In the genomic region with DNA sequence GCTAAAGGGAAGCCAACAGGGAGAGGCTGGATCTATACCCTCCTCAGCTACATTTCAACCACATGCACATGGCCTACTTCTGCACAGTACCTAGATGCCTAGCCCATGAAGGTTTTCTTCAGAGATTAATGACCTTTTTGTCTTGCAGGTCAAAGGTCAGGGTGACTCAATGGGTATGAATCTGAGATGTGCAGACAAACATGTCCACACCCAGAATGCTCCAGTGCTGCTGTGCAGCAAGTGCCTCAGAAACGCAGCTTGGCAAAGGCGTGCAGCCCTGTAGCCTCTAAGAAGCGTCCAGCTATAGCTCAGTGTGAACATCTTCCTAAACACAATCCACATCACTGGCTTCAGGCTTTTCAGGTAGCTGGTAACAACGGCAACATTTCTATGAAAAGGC, we compare ENCODE assay signal across 18 cellular contexts. TPM values are rescaled to one million over a fixed set of nuclear protein-coding genes. Genes with fewer than 3 reads are reported as not detected.
DNase-seq lines count a peak whose midpoint lies in the region; ATAC-seq and TF ChIP-seq lines count a peak whose summit lies in the region.
"Had no signal": no experiment of that assay in that cellular context is flagged by ENCODE, and none has a peak within 500 bp of the region (broad histone marks: within the 10 kb centered on the region; RNA-seq: fewer than 3 reads in every experiment).

No MANE protein-coding gene starts in this region.

- no peak for TF ChIP-seq CTCF in fibroblast of the aortic adventitia (IDR thresholded peaks at IDR 0.05; ENCODE audit: insufficient read depth, low read length)

- H3K36me3 ChIP-seq in CD8-positive, alpha-beta memory T cell (ENCODE audit: insufficient read depth, low read length): peaks cover 16% of the 10 kb centered on the region

- H3K4me3 ChIP-seq in fibroblast of the aortic adventitia (ENCODE audit: low read depth, low read length): no peak overlapping the region
- no peak overlapping the region for H3K4me3 ChIP-seq in CD8-positive, alpha-beta memory T cell (ENCODE audit: low read length)
- H3K4me3 ChIP-seq: hepatocyte, left lung, skin epidermis had no signal

- no peaks in the 10 kb centered on the region for H3K27me3 ChIP-seq in CD8-positive, alpha-beta memory T cell (ENCODE audit: insufficient read depth, low read length, poor library complexity, severe bottlenecking)
- H3K27me3 ChIP-seq: hepatocyte, left lung had no signal

- peaks cover 33% of the 10 kb centered on the region for H3K4me1 Mint-ChIP-seq in activated naive CD4-positive, alpha-beta T cell treated with anti-CD3 and anti-CD28 coated beads, Interleukin-2, amount 10 ng/mL, durations not matched to agents 7 days and 5 days
- H3K4me1 Mint-ChIP-seq in stimulated activated naive B cell treated with anti-CD40 and anti-IgM and Interleukin-4, amounts not matched to agents 10 μg/mL and 1 μg/mL and 100 μg/mL, for 72 hours: peaks cover 20 to 26% of the 10 kb centered on the region in 2 donors
- peaks cover 15 to 17% of the 10 kb centered on the region in 2 donors for H3K4me1 Mint-ChIP-seq in immature natural killer cell
- peaks cover 21 to 22% (median 21%) of the 10 kb centered on the region in 3 donors for H3K4me1 Mint-ChIP-seq in CD8-positive, alpha-beta memory T cell

- no peak overlapping the region for H3K27ac ChIP-seq in CD8-positive, alpha-beta memory T cell (ENCODE audit: low read depth, low read length)

- peaks cover 3% of the 10 kb centered on the region for H3K9me3 Mint-ChIP-seq in activated naive CD4-positive, alpha-beta T cell treated with anti-CD3 and anti-CD28 coated beads, Interleukin-2, amount 10 ng/mL, durations not matched to agents 7 days and 5 days
- H3K9me3 Mint-ChIP-seq in stimulated activated naive B cell treated with anti-CD40 and anti-IgM and Interleukin-4, amounts not matched to agents 10 μg/mL and 1 μg/mL and 100 μg/mL, for 72 hours: peaks cover 8 to 9% of the 10 kb centered on the region in 2 donors
- H3K9me3 Mint-ChIP-seq in immature natural killer cell: peaks cover 0 to 2% (median 0%) of the 10 kb centered on the region in 6 donors
- H3K9me3 Mint-ChIP-seq in CD8-positive, alpha-beta memory T cell: no peaks in the 10 kb centered on the region
- H3K9me3 Mint-ChIP-seq: activated CD8-positive, alpha-beta T cell treated with anti-CD3 and anti-CD28 coated beads for 36 hours had no signal

- no peaks in the 10 kb centered on the region for H3K27me3 Mint-ChIP-seq in activated naive CD4-positive, alpha-beta T cell treated with anti-CD3 and anti-CD28 coated beads, Interleukin-2, amount 10 ng/mL, durations not matched to agents 7 days and 5 days
- H3K27me3 Mint-ChIP-seq in stimulated activated naive B cell treated with anti-CD40 and anti-IgM and Interleukin-4, amounts not matched to agents 10 μg/mL and 1 μg/mL and 100 μg/mL, for 72 hours: no peaks in the 10 kb centered on the region
- no peaks in the 10 kb centered on the region for H3K27me3 Mint-ChIP-seq in immature natural killer cell (ENCODE audit: low read depth in 3 of 3)
- no peaks in the 10 kb centered on the region for H3K27me3 Mint-ChIP-seq in CD8-positive, alpha-beta memory T cell
- H3K27me3 Mint-ChIP-seq: activated CD8-positive, alpha-beta T cell treated with anti-CD3 and anti-CD28 coated beads for 36 hours had no signal

- ATAC-seq in stimulated activated naive B cell treated with anti-CD40 and anti-IgM and Interleukin-4, amounts not matched to agents 10 μg/mL and 1 μg/mL and 100 μg/mL, for 72 hours (replicated peaks): no peak
- ATAC-seq: activated CD8-positive, alpha-beta T cell treated with anti-CD3 and anti-CD28 coated beads for 36 hours; left lung had no signal

- peaks cover 24% of the 10 kb centered on the region for H3K36me3 Mint-ChIP-seq in activated naive CD4-positive, alpha-beta T cell treated with anti-CD3 and anti-CD28 coated beads, Interleukin-2, amount 10 ng/mL, durations not matched to agents 7 days and 5 days
- peaks cover 33 to 47% of the 10 kb centered on the region in 2 donors for H3K36me3 Mint-ChIP-seq in stimulated activated naive B cell treated with anti-CD40 and anti-IgM and Interleukin-4, amounts not matched to agents 10 μg/mL and 1 μg/mL and 100 μg/mL, for 72 hours
- peaks cover 14 to 31% (median 14%) of the 10 kb centered on the region in 3 donors for H3K36me3 Mint-ChIP-seq in immature natural killer cell
- H3K36me3 Mint-ChIP-seq in CD8-positive, alpha-beta memory T cell: peaks cover 4 to 71% (median 15%) of the 10 kb centered on the region in 3 donors

- POLR2A ChIA-PET in CD8-positive, alpha-beta memory T cell (lab: Charles Lee): no interaction called here

- H3K4me1 ChIP-seq in CD8-positive, alpha-beta memory T cell (ENCODE audit: insufficient read depth, low read length): peaks cover 10% of the 10 kb centered on the region

- peak overlapping the region; percentile 4 for H3K27ac Mint-ChIP-seq in activated naive CD4-positive, alpha-beta T cell treated with anti-CD3 and anti-CD28 coated beads, Interleukin-2, amount 10 ng/mL, durations not matched to agents 7 days and 5 days
- H3K27ac Mint-ChIP-seq in stimulated activated naive B cell treated with anti-CD40 and anti-IgM and Interleukin-4, amounts not matched to agents 10 μg/mL and 1 μg/mL and 100 μg/mL, for 72 hours: peak overlapping the region; percentile 56
- H3K27ac Mint-ChIP-seq in immature natural killer cell: no peak overlapping the region
- no peak overlapping the region for H3K27ac Mint-ChIP-seq in CD8-positive, alpha-beta memory T cell

- H3K9me3 ChIP-seq in CD8-positive, alpha-beta memory T cell (ENCODE audit: low read length): no peaks in the 10 kb centered on the region
- H3K9me3 ChIP-seq: left lung had no signal

- CTCF ChIA-PET in activated naive CD4-positive, alpha-beta T cell treated with anti-CD3 and anti-CD28 coated beads, Interleukin-2, amount 10 ng/mL, durations not matched to agents 7 days and 5 days (lab: Charles Lee): no interaction called here
- CTCF ChIA-PET in CD8-positive, alpha-beta memory T cell (lab: Charles Lee): no interaction called here

- no peak overlapping the region for H3K4me3 Mint-ChIP-seq in activated naive CD4-positive, alpha-beta T cell treated with anti-CD3 and anti-CD28 coated beads, Interleukin-2, amount 10 ng/mL, durations not matched to agents 7 days and 5 days
- no peak overlapping the region for H3K4me3 Mint-ChIP-seq in stimulated activated naive B cell treated with anti-CD40 and anti-IgM and Interleukin-4, amounts not matched to agents 10 μg/mL and 1 μg/mL and 100 μg/mL, for 72 hours
- no peak overlapping the region for H3K4me3 Mint-ChIP-seq in immature natural killer cell
- no peak overlapping the region for H3K4me3 Mint-ChIP-seq in CD8-positive, alpha-beta memory T cell
- H3K4me3 Mint-ChIP-seq: activated CD8-positive, alpha-beta T cell treated with anti-CD3 and anti-CD28 coated beads for 36 hours had no signal

- no peak for DNase-seq in activated naive CD4-positive, alpha-beta T cell treated with anti-CD3 and anti-CD28 coated beads, Interleukin-2, amount 10 ng/mL, durations not matched to agents 7 days and 5 days
- no peak for DNase-seq in activated naive CD4-positive, alpha-beta T cell (lab: John Stamatoyannopoulos, UW)
- peak; percentile 48 for DNase-seq in SW480 (ENCODE audit: low spot score)
- DNase-seq in fibroblast of the aortic adventitia (ENCODE audit: low read depth): peak; percentile 36
- no peak for DNase-seq in stimulated activated naive B cell treated with anti-CD40 and anti-IgM and Interleukin-4, amounts not matched to agents 10 μg/mL and 1 μg/mL and 100 μg/mL, for 72 hours
- no peak for DNase-seq in immature natural killer cell
- no peak for DNase-seq in CD8-positive, alpha-beta memory T cell
- DNase-seq in NCI-H1694 (lab: John Stamatoyannopoulos, UW): no peak
- DNase-seq: ACHN; activated CD8-positive, alpha-beta T cell treated with anti-CD3 and anti-CD28 coated beads for 36 hours; central memory CD4-positive, alpha-beta T cell; Kasumi-1; left lung; NCI-H2029; NCI-H748 treated with DMSO at 0.1 percent for 48 hours; SHP77 had no signal

RNA-seq across cellular contexts. Expression of a gene that starts 24.4 kb away (rescaled TPM):
- total RNA-seq in fibroblast of the aortic adventitia (ENCODE audit: low replicate concordance): 15.8 and 20.2 TPM in 2 replicates
- 1 to 10 TPM in 2 of 3 donors, under 1 TPM in 1; 0.74 to 4.2 (median 3.1) TPM for polyA plus RNA-seq in immature natural killer cell
- 1 to 10 TPM; 1.5 to 1.7 TPM for total RNA-seq in CD8-positive, alpha-beta memory T cell
- polyA plus RNA-seq in CD8-positive, alpha-beta memory T cell: 8.5 TPM

Comparison
In these comparisons a context has a peak if more than half of its experiments do, and no peak if none do; other contexts are left out.
1. DNase-seq: peak in SW480 (single experiment) and fibroblast of the aortic adventitia (single experiment); none in activated naive CD4-positive, alpha-beta T cell treated with anti-CD3 and anti-CD28 coated beads, Interleukin-2, amount 10 ng/mL, durations not matched to agents 7 days and 5 days (single experiment), activated naive CD4-positive, alpha-beta T cell (0 of 4), stimulated activated naive B cell treated with anti-CD40 and anti-IgM and Interleukin-4, amounts not matched to agents 10 μg/mL and 1 μg/mL and 100 μg/mL, for 72 hours (single experiment), immature natural killer cell (0 of 3), CD8-positive, alpha-beta memory T cell (0 of 5) and NCI-H1694 (single experiment).
2. H3K27ac Mint-ChIP-seq: peak in activated naive CD4-positive, alpha-beta T cell treated with anti-CD3 and anti-CD28 coated beads, Interleukin-2, amount 10 ng/mL, durations not matched to agents 7 days and 5 days (single experiment) and stimulated activated naive B cell treated with anti-CD40 and anti-IgM and Interleukin-4, amounts not matched to agents 10 μg/mL and 1 μg/mL and 100 μg/mL, for 72 hours (single experiment); none in immature natural killer cell (0 of 6) and CD8-positive, alpha-beta memory T cell (0 of 8).